1 cellular context compared by ENCODE assay signal in the genomic region with DNA sequence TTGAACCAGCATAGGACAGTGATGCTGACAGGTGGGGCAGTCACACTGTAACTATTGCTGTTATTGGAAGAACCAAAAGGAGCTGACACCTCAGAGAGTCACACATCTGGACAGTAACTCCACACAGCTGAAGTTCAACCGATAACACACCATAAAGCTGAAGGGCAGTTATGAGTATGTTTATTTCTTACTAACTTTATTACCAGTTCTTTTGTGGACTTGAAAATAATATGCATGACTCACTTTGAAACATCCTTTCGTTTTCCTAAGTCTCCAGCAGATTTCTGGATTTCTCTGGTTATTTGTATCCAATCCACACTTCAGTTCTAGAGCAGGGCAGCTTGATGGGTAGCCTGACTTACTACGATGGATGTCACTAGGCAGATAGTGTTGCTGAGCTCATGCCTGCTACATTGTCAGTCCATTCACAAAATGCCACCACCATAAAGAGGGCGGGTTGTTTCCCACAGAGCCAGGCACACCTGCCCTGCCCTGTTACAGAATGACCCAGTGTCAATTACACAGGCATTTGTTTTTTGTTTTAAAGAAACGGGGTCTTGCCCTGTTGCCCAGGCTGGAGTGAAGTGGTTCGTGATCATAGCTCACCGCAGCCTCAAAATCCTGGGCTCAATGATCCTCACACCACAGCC.
TF ChIP-seq lines count a peak whose summit lies in the region.

No MANE protein-coding gene starts in this region.

TF ChIP-seq in IMR-90, 13 proteins besides CTCF, POLR2A, EP300 and RAD21:
- TF ChIP-seq BHLHE40 (IDR thresholded peaks at IDR 0.05; ENCODE audit: low read depth, low read length) (no peak), RCOR1 (IDR thresholded peaks at IDR 0.05; ENCODE audit: insufficient replicate concordance, low read length) (no peak), MAZ (IDR thresholded peaks at IDR 0.05; ENCODE audit: borderline replicate concordance, low read depth, low read length) (no peak), CHD1 (IDR thresholded peaks at IDR 0.05; ENCODE audit: low read depth, low read length) (no peak), MXI1 (IDR thresholded peaks at IDR 0.05; ENCODE audit: borderline replicate concordance, low read depth, low read length) (no peak), USF2 (IDR thresholded peaks at IDR 0.05; ENCODE audit: low read depth, low read length) (no peak), CEBPB (IDR thresholded peaks at IDR 0.05; ENCODE audit: low read depth, low read length) (no peak), MAFK (IDR thresholded peaks at IDR 0.05; ENCODE audit: low read depth, low read length) (no peak), RFX5 (IDR thresholded peaks at IDR 0.05; ENCODE audit: low read depth, low read length) (no peak; the same call in 1 of the 2 replicates), FOS (IDR thresholded peaks at IDR 0.05; ENCODE audit: low read depth, low read length) (no peak), NFE2L2 (IDR thresholded peaks at IDR 0.05; ENCODE audit: low read depth, low read length) (no peak), SMC3 (IDR thresholded peaks at IDR 0.05; ENCODE audit: low read depth, low read length) (no peak)
- TF ChIP-seq, protein P1, sequence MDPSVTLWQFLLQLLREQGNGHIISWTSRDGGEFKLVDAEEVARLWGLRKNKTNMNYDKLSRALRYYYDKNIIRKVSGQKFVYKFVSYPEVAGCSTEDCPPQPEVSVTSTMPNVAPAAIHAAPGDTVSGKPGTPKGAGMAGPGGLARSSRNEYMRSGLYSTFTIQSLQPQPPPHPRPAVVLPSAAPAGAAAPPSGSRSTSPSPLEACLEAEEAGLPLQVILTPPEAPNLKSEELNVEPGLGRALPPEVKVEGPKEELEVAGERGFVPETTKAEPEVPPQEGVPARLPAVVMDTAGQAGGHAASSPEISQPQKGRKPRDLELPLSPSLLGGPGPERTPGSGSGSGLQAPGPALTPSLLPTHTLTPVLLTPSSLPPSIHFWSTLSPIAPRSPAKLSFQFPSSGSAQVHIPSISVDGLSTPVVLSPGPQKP (IDR thresholded peaks at IDR 0.05; ENCODE audit: borderline replicate concordance, low read depth, low read length) = no peak
